ENCODE assay signal across 21 cellular contexts in genomic region chr12:82659343-82660207, GRCh38.
"Had no signal": no experiment of that assay in that cellular context is flagged by ENCODE, and none has a peak within 500 bp of the region (broad histone marks: within the 10 kb centered on the region; RNA-seq: fewer than 3 reads in every experiment).

No MANE protein-coding gene starts in this region.

- H3K4me2 ChIP-seq: smooth muscle cell had no signal

- H3K27ac Mint-ChIP-seq: activated CD4-positive, alpha-beta memory T cell treated with anti-CD3 and anti-CD28 coated beads, Interleukin-2, amount 10 ng/mL, durations not matched to agents 7 days and 5 days; activated CD8-positive, alpha-beta memory T cell treated with anti-CD3 and anti-CD28 coated beads, Interleukin-2, amount 10 ng/mL, durations not matched to agents 7 days and 5 days; activated naive CD8-positive, alpha-beta T cell treated with anti-CD3 and anti-CD28 coated beads, Interleukin-2, amount 10 ng/mL, durations not matched to agents 7 days and 5 days; activated T-helper 2 cell treated with anti-CD3 and anti-CD28 coated beads, Interferon-gamma antibody, Interleukin-2, Interleukin-4, amounts not matched to agents 10 μg/mL and 5 μg/mL and 100 μg/mL, durations not matched to agents 14 hours and 24 hours and 36 hours; stimulated activated naive CD8-positive, alpha-beta T cell treated with anti-CD3 and anti-CD28 coated beads, Interleukin-15, amount 100 ng/mL, for 72 hours had no signal

- H3K27me3 Mint-ChIP-seq: activated naive CD8-positive, alpha-beta T cell treated with anti-CD3 and anti-CD28 coated beads, Interleukin-2, amount 10 ng/mL, durations not matched to agents 7 days and 5 days had no signal

- H3K4me1 Mint-ChIP-seq: activated CD4-positive, alpha-beta memory T cell treated with anti-CD3 and anti-CD28 coated beads, Interleukin-2, amount 10 ng/mL, durations not matched to agents 7 days and 5 days; activated CD8-positive, alpha-beta memory T cell treated with anti-CD3 and anti-CD28 coated beads, Interleukin-2, amount 10 ng/mL, durations not matched to agents 7 days and 5 days; activated naive CD8-positive, alpha-beta T cell treated with anti-CD3 and anti-CD28 coated beads, Interleukin-2, amount 10 ng/mL, durations not matched to agents 7 days and 5 days; stimulated activated naive CD8-positive, alpha-beta T cell treated with anti-CD3 and anti-CD28 coated beads, Interleukin-15, amount 100 ng/mL, for 72 hours had no signal

- H3K4me3 Mint-ChIP-seq: activated CD4-positive, alpha-beta memory T cell treated with anti-CD3 and anti-CD28 coated beads, Interleukin-2, amount 10 ng/mL, durations not matched to agents 7 days and 5 days; activated CD8-positive, alpha-beta memory T cell treated with anti-CD3 and anti-CD28 coated beads, Interleukin-2, amount 10 ng/mL, durations not matched to agents 7 days and 5 days; activated naive CD8-positive, alpha-beta T cell treated with anti-CD3 and anti-CD28 coated beads, Interleukin-2, amount 10 ng/mL, durations not matched to agents 7 days and 5 days; stimulated activated naive CD8-positive, alpha-beta T cell treated with anti-CD3 and anti-CD28 coated beads, Interleukin-15, amount 100 ng/mL, for 72 hours had no signal

- DNase-seq: activated CD4-positive, alpha-beta memory T cell treated with anti-CD3 and anti-CD28 coated beads, Interleukin-2, amount 10 ng/mL, durations not matched to agents 7 days and 5 days; activated CD4-positive, alpha-beta T cell treated with anti-CD3 and anti-CD28 coated beads for 48 hours; activated CD4-positive, CD25-positive, alpha-beta regulatory T cell; activated CD8-positive, alpha-beta memory T cell treated with anti-CD3 and anti-CD28 coated beads, Interleukin-2, amount 10 ng/mL, durations not matched to agents 7 days and 5 days; activated naive CD4-positive, alpha-beta T cell treated with Interleukin-2 at 50 U/mL for 16 hours; activated naive CD8-positive, alpha-beta T cell treated with anti-CD3 and anti-CD28 coated beads, Interleukin-2, amount 10 ng/mL, durations not matched to agents 7 days and 5 days; activated T-cell treated with anti-CD3 and anti-CD28 coated beads, Interleukin-2, amount 50 U/mL, for 1 hour; amygdala; foreskin keratinocyte; glutamatergic neuron; hippocampal formation; islet precursor cell; stimulated activated CD4-positive, alpha-beta T cell treated with anti-CD3 and anti-CD28 coated beads, Interleukin-4, amount 100 ng/mL, for 1 hour; stimulated activated naive CD8-positive, alpha-beta T cell treated with anti-CD3 and anti-CD28 coated beads, Interleukin-15, amount 100 ng/mL, for 72 hours; T1000 had no signal

- H3K9me3 Mint-ChIP-seq: activated naive CD8-positive, alpha-beta T cell treated with anti-CD3 and anti-CD28 coated beads, Interleukin-2, amount 10 ng/mL, durations not matched to agents 7 days and 5 days; activated T-helper 2 cell treated with anti-CD3 and anti-CD28 coated beads, Interferon-gamma antibody, Interleukin-2, Interleukin-4, amounts not matched to agents 10 μg/mL and 5 μg/mL and 100 μg/mL, durations not matched to agents 14 hours and 24 hours and 36 hours had no signal

- H3K4me3 ChIP-seq: body of pancreas, lung, smooth muscle cell, upper lobe of left lung had no signal

- H3K4me1 ChIP-seq: foreskin keratinocyte, upper lobe of left lung had no signal

- H3K36me3 ChIP-seq: upper lobe of left lung had no signal

- H3K27ac ChIP-seq: body of pancreas, foreskin keratinocyte, upper lobe of left lung had no signal

- H3K36me3 Mint-ChIP-seq: activated CD8-positive, alpha-beta memory T cell treated with anti-CD3 and anti-CD28 coated beads, Interleukin-2, amount 10 ng/mL, durations not matched to agents 7 days and 5 days; activated naive CD8-positive, alpha-beta T cell treated with anti-CD3 and anti-CD28 coated beads, Interleukin-2, amount 10 ng/mL, durations not matched to agents 7 days and 5 days had no signal

- FAIRE-seq: colon had no signal

- H3K27me3 ChIP-seq: body of pancreas, foreskin keratinocyte, upper lobe of left lung had no signal

- H3K9me3 ChIP-seq: body of pancreas, upper lobe of left lung had no signal
